In the genomic region with DNA sequence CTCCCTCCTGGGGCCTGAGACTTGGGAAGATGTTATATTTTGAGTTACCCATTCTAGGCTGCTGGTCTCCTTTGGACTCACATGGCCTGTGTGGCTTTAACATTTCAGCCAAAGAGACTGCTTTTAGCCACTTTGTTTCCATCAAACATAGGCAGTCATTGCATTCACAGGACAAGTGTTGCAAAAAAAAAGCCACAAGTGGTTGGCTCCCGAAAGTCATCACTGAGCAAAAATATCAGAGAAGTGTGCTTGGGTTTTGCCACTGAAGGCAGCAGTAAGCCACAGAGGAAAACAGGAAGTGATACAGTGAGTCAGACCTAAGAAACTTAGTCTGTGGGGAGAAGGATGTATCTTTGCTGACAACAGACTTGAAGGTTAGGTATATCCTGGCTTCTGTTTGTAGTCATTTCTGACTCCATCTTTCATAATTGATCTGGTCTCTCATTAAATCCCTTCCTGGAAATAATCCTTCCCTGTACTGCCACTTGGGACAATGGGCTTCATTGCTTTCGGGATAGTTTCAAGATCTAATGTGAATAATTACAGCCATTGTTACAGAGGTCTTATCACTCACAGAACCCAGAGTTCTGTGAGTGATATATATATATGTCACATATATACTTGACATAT, we compare ENCODE assay signal across 9 cellular contexts.
DNase-seq lines count a peak whose midpoint lies in the region; ATAC-seq and TF ChIP-seq lines count a peak whose summit lies in the region.
"Had no signal": no experiment of that assay in that cellular context is flagged by ENCODE, and none has a peak within 500 bp of the region (broad histone marks: within the 10 kb centered on the region; RNA-seq: fewer than 3 reads in every experiment).

No MANE protein-coding gene starts in this region.

- H3K27ac Mint-ChIP-seq in activated naive CD8-positive, alpha-beta T cell treated with anti-CD3 and anti-CD28 coated beads, Interleukin-2, amount 10 ng/mL, durations not matched to agents 7 days and 5 days = peak overlapping the region; percentile 87
- no peak overlapping the region for H3K27ac Mint-ChIP-seq in stimulated activated memory B cell treated with anti-CD40 and anti-IgM and Interleukin-4, amounts not matched to agents 10 μg/mL and 1 μg/mL and 100 μg/mL, for 72 hours

- no peaks in the 10 kb centered on the region for H3K9me3 Mint-ChIP-seq in activated naive CD8-positive, alpha-beta T cell treated with anti-CD3 and anti-CD28 coated beads, Interleukin-2, amount 10 ng/mL, durations not matched to agents 7 days and 5 days
- no peaks in the 10 kb centered on the region for H3K9me3 Mint-ChIP-seq in stimulated activated memory B cell treated with anti-CD40 and anti-IgM and Interleukin-4, amounts not matched to agents 10 μg/mL and 1 μg/mL and 100 μg/mL, for 72 hours
- H3K9me3 Mint-ChIP-seq: neural crest cell had no signal

- peak; percentile 48 for TF ChIP-seq CTCF in SK-N-SH (IDR thresholded peaks at IDR 0.05)

- in situ Hi-C loops in ACHN (cut with HindIII; ENCODE audit: low pct_ligation_motif_present, low pct_unique_long_range_greater_than_20kb, low sequenced_read_pairs) = no loop called here

- H4K20me1 ChIP-seq in SK-N-SH (ENCODE audit: insufficient read depth) = no peaks in the 10 kb centered on the region

- no peaks in the 10 kb centered on the region for H3K79me2 ChIP-seq in SK-N-SH (ENCODE audit: insufficient read depth)

- CTCF ChIA-PET in SK-N-SH (lab: Yijun Ruan, JAX) = interaction anchor here (0.7 kb wide), 1 partner anchor 13 kb away, joined by 3 read pairs; no protein-coding TSS in a partner anchor

- peak; percentile 24; the same call in 1 of the 2 replicates for TF ChIP-seq RAD21 in SK-N-SH (IDR thresholded peaks at IDR 0.05; ENCODE audit: low read length)

- peaks cover 4% of the 10 kb centered on the region for H3K27me3 Mint-ChIP-seq in activated naive CD8-positive, alpha-beta T cell treated with anti-CD3 and anti-CD28 coated beads, Interleukin-2, amount 10 ng/mL, durations not matched to agents 7 days and 5 days
- H3K27me3 Mint-ChIP-seq in stimulated activated memory B cell treated with anti-CD40 and anti-IgM and Interleukin-4, amounts not matched to agents 10 μg/mL and 1 μg/mL and 100 μg/mL, for 72 hours = no peaks in the 10 kb centered on the region

- peaks cover 18% of the 10 kb centered on the region for H3F3A ChIP-seq in SK-N-SH (replicated peaks; ENCODE audit: insufficient read depth)

- no peaks in the 10 kb centered on the region for H3K9me2 ChIP-seq in SK-N-SH

- peak overlapping the region; percentile 70 for H2AFZ ChIP-seq in SK-N-SH (ENCODE audit: low read depth)

- 0 out of 2 replicates have a peak overlapping the region, but pooled peaks have one; percentile 8 for H3K4me2 ChIP-seq in SK-N-SH

- H3K36me3 ChIP-seq in SK-N-SH (replicated peaks in 1 of 2; ENCODE audit: control insufficient read depth in 1 of 2, insufficient read depth in 2 of 2, low read length in 1 of 2) = no peaks in the 10 kb centered on the region

- H3K4me3 ChIP-seq in SK-N-SH (ENCODE audit: low read depth in 2 of 2, low read length in 1 of 2) = no peak overlapping the region

- no peaks in the 10 kb centered on the region for H3K36me3 Mint-ChIP-seq in activated naive CD8-positive, alpha-beta T cell treated with anti-CD3 and anti-CD28 coated beads, Interleukin-2, amount 10 ng/mL, durations not matched to agents 7 days and 5 days
- no peaks in the 10 kb centered on the region for H3K36me3 Mint-ChIP-seq in stimulated activated memory B cell treated with anti-CD40 and anti-IgM and Interleukin-4, amounts not matched to agents 10 μg/mL and 1 μg/mL and 100 μg/mL, for 72 hours

- ATAC-seq in GM18909 (IDR thresholded peaks at IDR 0.05; ENCODE audit: poor library complexity, unreplicated experiment) = peak; percentile 100
- peak; percentile 100 for ATAC-seq in HG03108 (IDR thresholded peaks at IDR 0.05; ENCODE audit: unreplicated experiment)
- ATAC-seq in activated naive CD8-positive, alpha-beta T cell treated with anti-CD3 and anti-CD28 coated beads, Interleukin-2, amount 10 ng/mL, durations not matched to agents 7 days and 5 days (ENCODE audit: low read depth) = peak; percentile 100
- peak; percentile 96 for ATAC-seq in stimulated activated memory B cell treated with anti-CD40 and anti-IgM and Interleukin-4, amounts not matched to agents 10 μg/mL and 1 μg/mL and 100 μg/mL, for 72 hours

- TF ChIP-seq EP300 in SK-N-SH (IDR thresholded peaks at IDR 0.05; ENCODE audit: borderline replicate concordance in 1 of 2, low read depth in 1 of 2, low read length in 1 of 2) = no peak

- WGBS in SK-N-SH (ENCODE audit: low lambda C conversion rate) = 59% methylated on average over 2 of the region's 2 CpGs

- no peak overlapping the region for H3K9ac ChIP-seq in SK-N-SH

- no peaks in the 10 kb centered on the region for H3K27me3 ChIP-seq in SK-N-SH (ENCODE audit: insufficient read depth)

- H3K4me1 ChIP-seq in SK-N-SH (ENCODE audit: control insufficient read depth in 1 of 2, insufficient read depth in 2 of 2, low read depth in 1 of 2, low read length in 1 of 2) = peaks cover 0 to 7% of the 10 kb centered on the region in 2 experiments; a peak in 2 of 4 replicates

- peak overlapping the region; percentile 56 for H3K4me3 Mint-ChIP-seq in activated naive CD8-positive, alpha-beta T cell treated with anti-CD3 and anti-CD28 coated beads, Interleukin-2, amount 10 ng/mL, durations not matched to agents 7 days and 5 days
- H3K4me3 Mint-ChIP-seq in stimulated activated memory B cell treated with anti-CD40 and anti-IgM and Interleukin-4, amounts not matched to agents 10 μg/mL and 1 μg/mL and 100 μg/mL, for 72 hours = no peak overlapping the region
- H3K4me3 Mint-ChIP-seq: neural crest cell had no signal

- POLR2A ChIA-PET in SK-N-SH (lab: Yijun Ruan, JAX) = no interaction called here
- POLR2A ChIA-PET in activated naive CD8-positive, alpha-beta T cell treated with anti-CD3 and anti-CD28 coated beads, Interleukin-2, amount 10 ng/mL, durations not matched to agents 7 days and 5 days (lab: Charles Lee) = no interaction called here

- peak overlapping the region; percentile 57 to 71 for H3K27ac ChIP-seq in SK-N-SH (ENCODE audit: low read depth in 2 of 2, low read length in 1 of 2)

- peaks cover 11% of the 10 kb centered on the region for H3K4me1 Mint-ChIP-seq in activated naive CD8-positive, alpha-beta T cell treated with anti-CD3 and anti-CD28 coated beads, Interleukin-2, amount 10 ng/mL, durations not matched to agents 7 days and 5 days
- H3K4me1 Mint-ChIP-seq in stimulated activated memory B cell treated with anti-CD40 and anti-IgM and Interleukin-4, amounts not matched to agents 10 μg/mL and 1 μg/mL and 100 μg/mL, for 72 hours = no peaks in the 10 kb centered on the region
- H3K4me1 Mint-ChIP-seq: neural crest cell had no signal

- no peaks in the 10 kb centered on the region for H3K9me3 ChIP-seq in SK-N-SH

- DNase-seq in ACHN (peak; percentile 72), SK-N-SH (no peak), kidney tubule cell (ENCODE audit: low spot score) (peak; percentile 84), HuH-7 (ENCODE audit: low spot score) (no peak)
- DNase-seq in activated naive CD8-positive, alpha-beta T cell treated with anti-CD3 and anti-CD28 coated beads, Interleukin-2, amount 10 ng/mL, durations not matched to agents 7 days and 5 days = peak; percentile 37

TF ChIP-seq in SK-N-SH, 30 proteins besides CTCF, POLR2A, EP300 and RAD21 (continues in another document):
- no peak for TF ChIP-seq RCOR1 (IDR thresholded peaks at IDR 0.05; ENCODE audit: low read length)
- TF ChIP-seq, protein P1, sequence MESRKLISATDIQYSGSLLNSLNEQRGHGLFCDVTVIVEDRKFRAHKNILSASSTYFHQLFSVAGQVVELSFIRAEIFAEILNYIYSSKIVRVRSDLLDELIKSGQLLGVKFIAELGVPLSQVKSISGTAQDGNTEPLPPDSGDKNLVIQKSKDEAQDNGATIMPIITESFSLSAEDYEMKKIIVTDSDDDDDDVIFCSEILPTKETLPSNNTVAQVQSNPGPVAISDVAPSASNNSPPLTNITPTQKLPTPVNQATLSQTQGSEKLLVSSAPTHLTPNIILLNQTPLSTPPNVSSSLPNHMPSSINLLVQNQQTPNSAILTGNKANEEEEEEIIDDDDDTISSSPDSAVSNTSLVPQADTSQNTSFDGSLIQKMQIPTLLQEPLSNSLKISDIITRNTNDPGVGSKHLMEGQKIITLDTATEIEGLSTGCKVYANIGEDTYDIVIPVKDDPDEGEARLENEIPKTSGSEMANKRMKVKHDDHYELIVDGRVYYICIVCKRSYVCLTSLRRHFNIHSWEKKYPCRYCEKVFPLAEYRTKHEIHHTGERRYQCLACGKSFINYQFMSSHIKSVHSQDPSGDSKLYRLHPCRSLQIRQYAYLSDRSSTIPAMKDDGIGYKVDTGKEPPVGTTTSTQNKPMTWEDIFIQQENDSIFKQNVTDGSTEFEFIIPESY (IDR thresholded peaks at IDR 0.05; ENCODE audit: borderline replicate concordance, low read depth) = no peak
- peak; percentile 16; the same call in 1 of the 2 replicates for TF ChIP-seq SMC3 (IDR thresholded peaks at IDR 0.05; ENCODE audit: low read depth, low read length)
- TF ChIP-seq FOSL2 (IDR thresholded peaks at IDR 0.05; ENCODE audit: borderline replicate concordance, low read depth) = peak; percentile 84
- TF ChIP-seq, protein P2, sequence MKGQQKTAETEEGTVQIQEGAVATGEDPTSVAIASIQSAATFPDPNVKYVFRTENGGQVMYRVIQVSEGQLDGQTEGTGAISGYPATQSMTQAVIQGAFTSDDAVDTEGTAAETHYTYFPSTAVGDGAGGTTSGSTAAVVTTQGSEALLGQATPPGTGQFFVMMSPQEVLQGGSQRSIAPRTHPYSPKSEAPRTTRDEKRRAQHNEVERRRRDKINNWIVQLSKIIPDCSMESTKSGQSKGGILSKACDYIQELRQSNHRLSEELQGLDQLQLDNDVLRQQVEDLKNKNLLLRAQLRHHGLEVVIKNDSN (IDR thresholded peaks at IDR 0.05; ENCODE audit: borderline replicate concordance, low read depth) = no peak
- peak; percentile 66; the same call in 1 of the 2 replicates for TF ChIP-seq ELF1 (IDR thresholded peaks at IDR 0.05)
- TF ChIP-seq POLR2AphosphoS5 (IDR thresholded peaks at IDR 0.05; ENCODE audit: low read depth, low read length) = peak; percentile 18; the same call in 1 of the 2 replicates
- 0 out of 2 replicates have a peak, but pooled peaks have one; percentile 11 for TF ChIP-seq NFIC (IDR thresholded peaks at IDR 0.05; ENCODE audit: borderline replicate concordance)
- no peak for TF ChIP-seq EZH2phosphoT487 (IDR thresholded peaks at IDR 0.05; ENCODE audit: borderline replicate concordance, low read depth)
- TF ChIP-seq, protein P3, sequence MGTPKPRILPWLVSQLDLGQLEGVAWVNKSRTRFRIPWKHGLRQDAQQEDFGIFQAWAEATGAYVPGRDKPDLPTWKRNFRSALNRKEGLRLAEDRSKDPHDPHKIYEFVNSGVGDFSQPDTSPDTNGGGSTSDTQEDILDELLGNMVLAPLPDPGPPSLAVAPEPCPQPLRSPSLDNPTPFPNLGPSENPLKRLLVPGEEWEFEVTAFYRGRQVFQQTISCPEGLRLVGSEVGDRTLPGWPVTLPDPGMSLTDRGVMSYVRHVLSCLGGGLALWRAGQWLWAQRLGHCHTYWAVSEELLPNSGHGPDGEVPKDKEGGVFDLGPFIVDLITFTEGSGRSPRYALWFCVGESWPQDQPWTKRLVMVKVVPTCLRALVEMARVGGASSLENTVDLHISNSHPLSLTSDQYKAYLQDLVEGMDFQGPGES (IDR thresholded peaks at IDR 0.05; ENCODE audit: low read depth, low read length) = no peak

Comparison
In these comparisons a context has a peak if more than half of its experiments do, and no peak if none do; other contexts are left out.
1. DNase-seq: peak in ACHN (single experiment), activated naive CD8-positive, alpha-beta T cell treated with anti-CD3 and anti-CD28 coated beads, Interleukin-2, amount 10 ng/mL, durations not matched to agents 7 days and 5 days (single experiment) and kidney tubule cell (single experiment); none in SK-N-SH (single experiment) and HuH-7 (single experiment).
2. Peak in every context shown above with its lines, with median percentiles within 50 percentile points of each other: ATAC-seq.